ENCODE assay signal across 8 cellular contexts in genomic region chr16:1308036-1308976, GRCh38. TPM values are rescaled to one million over a fixed set of nuclear protein-coding genes. Genes with fewer than 3 reads are reported as not detected.
DNase-seq lines count a peak whose midpoint lies in the region; ATAC-seq and TF ChIP-seq lines count a peak whose summit lies in the region.

No MANE protein-coding gene starts in this region.

- peak overlapping the region; percentile 100 for H3K27ac Mint-ChIP-seq in activated naive CD4-positive, alpha-beta T cell treated with anti-CD3 and anti-CD28 coated beads, Interleukin-2, amount 50 U/mL, for 24 hours
- peak overlapping the region; percentile 99 for H3K27ac Mint-ChIP-seq in T-helper 2 cell treated with Interferon-gamma antibody and Interleukin-4, amounts not matched to agents 5 μg/mL and 100 μg/mL, for 36 hours

- peak overlapping the region; percentile 53 for H3K9ac ChIP-seq in skeletal muscle satellite cell (ENCODE audit: low read depth, low read length)

- peaks cover 4% of the 10 kb centered on the region for H3K36me3 Mint-ChIP-seq in activated naive CD4-positive, alpha-beta T cell treated with anti-CD3 and anti-CD28 coated beads, Interleukin-2, amount 50 U/mL, for 24 hours
- H3K36me3 Mint-ChIP-seq in T-helper 2 cell treated with Interferon-gamma antibody and Interleukin-4, amounts not matched to agents 5 μg/mL and 100 μg/mL, for 36 hours (ENCODE audit: low read depth), result peaks cover 14% of the 10 kb centered on the region

- no peak for TF ChIP-seq CTCF in foreskin keratinocyte (conservative IDR thresholded peaks at IDR 0.05)

- peak overlapping the region; percentile 100 for H3K27ac ChIP-seq in foreskin keratinocyte

- peak overlapping the region; percentile 90 for H3K4me3 Mint-ChIP-seq in activated naive CD4-positive, alpha-beta T cell treated with anti-CD3 and anti-CD28 coated beads, Interleukin-2, amount 50 U/mL, for 24 hours
- H3K4me3 Mint-ChIP-seq in T-helper 2 cell treated with Interferon-gamma antibody and Interleukin-4, amounts not matched to agents 5 μg/mL and 100 μg/mL, for 36 hours, result peak overlapping the region; percentile 88

- H3K4me1 Mint-ChIP-seq in activated naive CD4-positive, alpha-beta T cell treated with anti-CD3 and anti-CD28 coated beads, Interleukin-2, amount 50 U/mL, for 24 hours, result peaks cover 43% of the 10 kb centered on the region
- H3K4me1 Mint-ChIP-seq in T-helper 2 cell treated with Interferon-gamma antibody and Interleukin-4, amounts not matched to agents 5 μg/mL and 100 μg/mL, for 36 hours (ENCODE audit: low read depth), result peaks cover 18% of the 10 kb centered on the region

- H3K9me3 ChIP-seq in skeletal muscle satellite cell (replicated peaks; ENCODE audit: low read length), result no peaks in the 10 kb centered on the region

- H3K36me3 ChIP-seq in skeletal muscle satellite cell (ENCODE audit: insufficient read depth, low read length), result peaks cover 11% of the 10 kb centered on the region

- H3K4me2 ChIP-seq in skeletal muscle satellite cell (ENCODE audit: low read length), result peak overlapping the region; percentile 74

- peak; percentile 9 for ATAC-seq in HG03378 (IDR thresholded peaks at IDR 0.05; ENCODE audit: unreplicated experiment)
- ATAC-seq in foreskin keratinocyte, result peak; percentile 3

- H3K27me3 ChIP-seq in foreskin keratinocyte, result no peaks in the 10 kb centered on the region
- H3K27me3 ChIP-seq in skeletal muscle satellite cell (ENCODE audit: control insufficient read depth, insufficient read depth, low read length), result no peaks in the 10 kb centered on the region

- no peak for DNase-seq in activated naive CD4-positive, alpha-beta T cell treated with Interleukin-2 at 50 U/mL for 16 hours
- no peak for DNase-seq in T-helper 2 cell treated with Interferon-gamma antibody and Interleukin-4, amounts not matched to agents 5 μg/mL and 100 μg/mL, for 36 hours (ENCODE audit: low spot score)
- peak; percentile 53 to 71 for DNase-seq in foreskin keratinocyte
- DNase-seq in central memory CD4-positive, alpha-beta T cell, result no peak
- DNase-seq in stimulated activated CD4-positive, alpha-beta T cell treated with anti-CD3 and anti-CD28 coated beads, Interleukin-2, amount 100 ng/mL, for 24 hours, result no peak

- H3K4me3 ChIP-seq in skeletal muscle satellite cell (ENCODE audit: low read length), result peak overlapping the region; percentile 69

- H3K9me3 Mint-ChIP-seq in activated naive CD4-positive, alpha-beta T cell treated with anti-CD3 and anti-CD28 coated beads, Interleukin-2, amount 50 U/mL, for 24 hours, result no peaks in the 10 kb centered on the region
- H3K9me3 Mint-ChIP-seq in T-helper 2 cell treated with Interferon-gamma antibody and Interleukin-4, amounts not matched to agents 5 μg/mL and 100 μg/mL, for 36 hours, result no peaks in the 10 kb centered on the region

- no peaks in the 10 kb centered on the region for H3K27me3 Mint-ChIP-seq in activated naive CD4-positive, alpha-beta T cell treated with anti-CD3 and anti-CD28 coated beads, Interleukin-2, amount 50 U/mL, for 24 hours
- no peaks in the 10 kb centered on the region for H3K27me3 Mint-ChIP-seq in T-helper 2 cell treated with Interferon-gamma antibody and Interleukin-4, amounts not matched to agents 5 μg/mL and 100 μg/mL, for 36 hours (ENCODE audit: low read depth)

- H3K4me1 ChIP-seq in foreskin keratinocyte (peaks cover 6% of the 10 kb centered on the region), skeletal muscle satellite cell (ENCODE audit: control insufficient read depth, insufficient read depth, low read length) (peaks cover 22% of the 10 kb centered on the region)

RNA-seq across cellular contexts. Expression of gene UBE2I, which starts 1.1 kb away (rescaled TPM):
- total RNA-seq in foreskin keratinocyte, result 76.7 and 101 TPM in 2 replicates
- polyA plus RNA-seq in foreskin keratinocyte, result 155 and 172 TPM in 2 replicates
- 61.9 and 64.4 TPM in 2 replicates for total RNA-seq in skeletal muscle satellite cell (2012; rRNA removed)

RNA-seq across cellular contexts. Expression of gene BAIAP3, which starts 25.1 kb away (rescaled TPM):
- 0.07 and 0.27 TPM in 2 replicates for total RNA-seq in foreskin keratinocyte
- 0.04 and 0.08 TPM in 2 replicates for polyA plus RNA-seq in foreskin keratinocyte
- 1.1 TPM in 1 of 2 replicates, not detected in the other for total RNA-seq in skeletal muscle satellite cell (2012; rRNA removed)

RNA-seq across cellular contexts. Expression of gene TSR3, which starts 43.4 kb away (rescaled TPM):
- total RNA-seq in foreskin keratinocyte, result 73.7 and 80.1 TPM in 2 replicates
- 117 and 119 TPM in 2 replicates for polyA plus RNA-seq in foreskin keratinocyte
- 48.7 and 60.5 TPM in 2 replicates for total RNA-seq in skeletal muscle satellite cell (2012; rRNA removed)

RNA-seq across cellular contexts. Expression of gene GNPTG, which starts 43.4 kb away (rescaled TPM):
- 18.8 and 21.6 TPM in 2 replicates for total RNA-seq in foreskin keratinocyte
- 34.1 and 40.3 TPM in 2 replicates for polyA plus RNA-seq in foreskin keratinocyte
- total RNA-seq in skeletal muscle satellite cell (2012; rRNA removed), result 27.1 and 47.0 TPM in 2 replicates

RNA-seq across cellular contexts. Expression of gene TPSD1, which starts 52.4 kb away (rescaled TPM):
- not detected in 2 replicates for total RNA-seq in foreskin keratinocyte
- polyA plus RNA-seq in foreskin keratinocyte, result not detected in 2 replicates
- not detected in 2 replicates for total RNA-seq in skeletal muscle satellite cell (2012; rRNA removed)

Comparison
In these comparisons a context has a peak if more than half of its experiments do, and no peak if none do; other contexts are left out.
1. DNase-seq: peak in foreskin keratinocyte (2 of 2); none in activated naive CD4-positive, alpha-beta T cell treated with Interleukin-2 at 50 U/mL for 16 hours (single experiment), T-helper 2 cell treated with Interferon-gamma antibody and Interleukin-4, amounts not matched to agents 5 μg/mL and 100 μg/mL, for 36 hours (single experiment), central memory CD4-positive, alpha-beta T cell (single experiment) and stimulated activated CD4-positive, alpha-beta T cell treated with anti-CD3 and anti-CD28 coated beads, Interleukin-2, amount 100 ng/mL, for 24 hours (0 of 2).